1 cellular context compared by ENCODE assay signal in the genomic region with DNA sequence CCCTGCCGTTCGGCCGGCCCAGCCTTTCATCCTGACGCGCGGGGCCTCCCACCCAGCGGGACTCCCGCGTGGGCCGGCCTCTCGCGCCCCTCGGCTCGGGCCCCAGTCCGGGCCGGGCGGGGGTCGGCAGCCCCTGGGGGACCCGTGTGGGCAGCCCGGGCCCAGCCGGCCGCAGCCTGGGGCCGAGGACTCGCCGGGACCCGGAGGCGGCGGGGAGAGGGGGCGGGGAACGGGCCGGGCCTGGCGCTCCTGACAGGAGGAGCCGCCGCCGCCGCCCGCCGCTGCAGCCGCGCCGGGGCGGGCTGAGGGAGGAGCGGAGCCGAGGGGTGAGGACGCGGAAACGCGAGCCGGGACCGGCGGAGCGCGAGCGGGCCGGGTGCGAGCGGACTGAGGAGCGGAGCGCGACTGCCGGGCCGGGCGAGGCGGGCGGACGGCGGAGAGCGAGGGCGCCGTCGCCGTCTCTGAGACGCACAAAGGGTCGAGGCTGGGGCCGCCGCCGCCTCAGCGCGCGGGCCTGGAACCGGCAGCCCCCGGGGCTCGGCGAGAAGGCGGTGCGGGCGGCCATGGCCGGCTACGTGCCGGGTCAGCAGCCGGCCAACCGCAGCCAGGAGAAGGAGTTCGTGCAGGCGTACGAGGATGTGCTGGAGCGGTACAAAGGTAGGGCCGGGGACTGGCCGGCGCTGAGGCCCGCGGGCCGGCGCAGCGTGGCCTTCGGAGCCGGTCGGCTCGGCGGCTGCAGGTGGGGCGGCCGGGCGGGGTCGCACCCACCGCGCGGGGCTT.
TF ChIP-seq lines count a peak whose summit lies in the region.

No MANE protein-coding gene starts in this region.

TF ChIP-seq in HepG2, 621 proteins besides CTCF, POLR2A, EP300 and RAD21 (continued from another document and continues in another):
- TF ChIP-seq, protein P1, sequence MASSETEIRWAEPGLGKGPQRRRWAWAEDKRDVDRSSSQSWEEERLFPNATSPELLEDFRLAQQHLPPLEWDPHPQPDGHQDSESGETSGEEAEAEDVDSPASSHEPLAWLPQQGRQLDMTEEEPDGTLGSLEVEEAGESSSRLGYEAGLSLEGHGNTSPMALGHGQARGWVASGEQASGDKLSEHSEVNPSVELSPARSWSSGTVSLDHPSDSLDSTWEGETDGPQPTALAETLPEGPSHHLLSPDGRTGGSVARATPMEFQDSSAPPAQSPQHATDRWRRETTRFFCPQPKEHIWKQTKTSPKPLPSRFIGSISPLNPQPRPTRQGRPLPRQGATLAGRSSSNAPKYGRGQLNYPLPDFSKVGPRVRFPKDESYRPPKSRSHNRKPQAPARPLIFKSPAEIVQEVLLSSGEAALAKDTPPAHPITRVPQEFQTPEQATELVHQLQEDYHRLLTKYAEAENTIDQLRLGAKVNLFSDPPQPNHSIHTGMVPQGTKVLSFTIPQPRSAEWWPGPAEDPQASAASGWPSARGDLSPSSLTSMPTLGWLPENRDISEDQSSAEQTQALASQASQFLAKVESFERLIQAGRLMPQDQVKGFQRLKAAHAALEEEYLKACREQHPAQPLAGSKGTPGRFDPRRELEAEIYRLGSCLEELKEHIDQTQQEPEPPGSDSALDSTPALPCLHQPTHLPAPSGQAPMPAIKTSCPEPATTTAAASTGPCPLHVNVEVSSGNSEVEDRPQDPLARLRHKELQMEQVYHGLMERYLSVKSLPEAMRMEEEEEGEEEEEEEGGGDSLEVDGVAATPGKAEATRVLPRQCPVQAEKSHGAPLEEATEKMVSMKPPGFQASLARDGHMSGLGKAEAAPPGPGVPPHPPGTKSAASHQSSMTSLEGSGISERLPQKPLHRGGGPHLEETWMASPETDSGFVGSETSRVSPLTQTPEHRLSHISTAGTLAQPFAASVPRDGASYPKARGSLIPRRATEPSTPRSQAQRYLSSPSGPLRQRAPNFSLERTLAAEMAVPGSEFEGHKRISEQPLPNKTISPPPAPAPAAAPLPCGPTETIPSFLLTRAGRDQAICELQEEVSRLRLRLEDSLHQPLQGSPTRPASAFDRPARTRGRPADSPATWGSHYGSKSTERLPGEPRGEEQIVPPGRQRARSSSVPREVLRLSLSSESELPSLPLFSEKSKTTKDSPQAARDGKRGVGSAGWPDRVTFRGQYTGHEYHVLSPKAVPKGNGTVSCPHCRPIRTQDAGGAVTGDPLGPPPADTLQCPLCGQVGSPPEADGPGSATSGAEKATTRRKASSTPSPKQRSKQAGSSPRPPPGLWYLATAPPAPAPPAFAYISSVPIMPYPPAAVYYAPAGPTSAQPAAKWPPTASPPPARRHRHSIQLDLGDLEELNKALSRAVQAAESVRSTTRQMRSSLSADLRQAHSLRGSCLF (CRISPR knock-in tag; IDR thresholded peaks at IDR 0.05; ENCODE audit: borderline replicate concordance): no peak
- TF ChIP-seq TAF1 (CRISPR knock-in tag; IDR thresholded peaks at IDR 0.05) (0 out of 2 replicates have a peak, but pooled peaks have one; percentile 14), ZNF749 (CRISPR knock-in tag; IDR thresholded peaks at IDR 0.05; ENCODE audit: borderline replicate concordance) (no peak), MYC (CRISPR knock-in tag; IDR thresholded peaks at IDR 0.05; ENCODE audit: borderline replicate concordance) (peak; percentile 37; the same call in 1 of the 2 replicates), ZBTB7A (CRISPR knock-in tag; IDR thresholded peaks at IDR 0.05) (no peak), GATAD1 (CRISPR knock-in tag; IDR thresholded peaks at IDR 0.05) (no peak), GZF1 (CRISPR knock-in tag; IDR thresholded peaks at IDR 0.05) (no peak), U2AF2 (IDR thresholded peaks at IDR 0.05; ENCODE audit: low read depth, low read length) (no peak), ZNF263 (CRISPR knock-in tag; IDR thresholded peaks at IDR 0.05) (peak; percentile 67; the same call in 1 of the 2 replicates), ATF7-NPFF (CRISPR knock-in tag; IDR thresholded peaks at IDR 0.05; ENCODE audit: low read depth) (peak; percentile 77), ZNF607 (CRISPR knock-in tag; IDR thresholded peaks at IDR 0.05; ENCODE audit: borderline replicate concordance) (no peak), HNRNPL (IDR thresholded peaks at IDR 0.05; ENCODE audit: low read depth, low read length) (no peak), SRF (IDR thresholded peaks at IDR 0.05; ENCODE audit: low read depth, low read length) (no peak), NCOA5 (CRISPR knock-in tag; IDR thresholded peaks at IDR 0.05) (no peak), ZFX (CRISPR knock-in tag; IDR thresholded peaks at IDR 0.05; ENCODE audit: low read depth) (peak; percentile 57; the same call in 1 of the 2 replicates), ZNF589 (CRISPR knock-in tag; conservative IDR thresholded peaks at IDR 0.05) (no peak), HES4 (CRISPR knock-in tag; IDR thresholded peaks at IDR 0.05; ENCODE audit: borderline replicate concordance) (no peak; the same call in 1 of the 2 replicates), ZNF329 (CRISPR knock-in tag; IDR thresholded peaks at IDR 0.05; ENCODE audit: low read depth) (peak; percentile 36; the same call in 1 of the 2 replicates), ZNF563 (CRISPR knock-in tag; IDR thresholded peaks at IDR 0.05) (peak; percentile 69), ZNF207 (IDR thresholded peaks at IDR 0.05; ENCODE audit: borderline replicate concordance) (no peak), ZNF124 (CRISPR knock-in tag; IDR thresholded peaks at IDR 0.05) (no peak), ZNF777 (CRISPR knock-in tag; IDR thresholded peaks at IDR 0.05) (peak; percentile 50; the same call in 1 of the 2 replicates), PTBP1 (IDR thresholded peaks at IDR 0.05; ENCODE audit: low read depth, low read length, poor library complexity, severe bottlenecking) (no peak), ZNF773 (CRISPR knock-in tag; IDR thresholded peaks at IDR 0.05; ENCODE audit: borderline replicate concordance) (peak; percentile 25; the same call in 1 of the 2 replicates), HMG20A (CRISPR knock-in tag; IDR thresholded peaks at IDR 0.05; ENCODE audit: borderline replicate concordance) (no peak), CREB1 (IDR thresholded peaks at IDR 0.05) (no peak), CREB1 (CRISPR knock-in tag; IDR thresholded peaks at IDR 0.05) (no peak), PRPF4 (IDR thresholded peaks at IDR 0.05; ENCODE audit: low read depth, low read length, poor library complexity, severe bottlenecking) (no peak), GATA4 (IDR thresholded peaks at IDR 0.05; ENCODE audit: borderline replicate concordance, low read depth) (no peak), ZNF441 (CRISPR knock-in tag; IDR thresholded peaks at IDR 0.05; ENCODE audit: borderline replicate concordance) (peak; percentile 18; the same call in 1 of the 2 replicates), ZNF782 (CRISPR knock-in tag; IDR thresholded peaks at IDR 0.05; ENCODE audit: borderline replicate concordance) (no peak), ASH2L (IDR thresholded peaks at IDR 0.05; ENCODE audit: insufficient read length, low read depth, low read length) (peak; percentile 64), KDM4B (CRISPR knock-in tag; IDR thresholded peaks at IDR 0.05) (no peak), SALL2 (CRISPR knock-in tag; IDR thresholded peaks at IDR 0.05) (peak; percentile 70), SKI (IDR thresholded peaks at IDR 0.05; ENCODE audit: partially characterized antibody) (peak; percentile 25), SAP130 (CRISPR knock-in tag; IDR thresholded peaks at IDR 0.05; ENCODE audit: low read depth) (peak; percentile 47; the same call in 1 of the 2 replicates)
- TF ChIP-seq, protein P2, sequence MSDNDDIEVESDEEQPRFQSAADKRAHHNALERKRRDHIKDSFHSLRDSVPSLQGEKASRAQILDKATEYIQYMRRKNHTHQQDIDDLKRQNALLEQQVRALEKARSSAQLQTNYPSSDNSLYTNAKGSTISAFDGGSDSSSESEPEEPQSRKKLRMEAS (IDR thresholded peaks at IDR 0.05): peak; percentile 58; the same call in 1 of the 2 replicates
- TF ChIP-seq, protein P3, sequence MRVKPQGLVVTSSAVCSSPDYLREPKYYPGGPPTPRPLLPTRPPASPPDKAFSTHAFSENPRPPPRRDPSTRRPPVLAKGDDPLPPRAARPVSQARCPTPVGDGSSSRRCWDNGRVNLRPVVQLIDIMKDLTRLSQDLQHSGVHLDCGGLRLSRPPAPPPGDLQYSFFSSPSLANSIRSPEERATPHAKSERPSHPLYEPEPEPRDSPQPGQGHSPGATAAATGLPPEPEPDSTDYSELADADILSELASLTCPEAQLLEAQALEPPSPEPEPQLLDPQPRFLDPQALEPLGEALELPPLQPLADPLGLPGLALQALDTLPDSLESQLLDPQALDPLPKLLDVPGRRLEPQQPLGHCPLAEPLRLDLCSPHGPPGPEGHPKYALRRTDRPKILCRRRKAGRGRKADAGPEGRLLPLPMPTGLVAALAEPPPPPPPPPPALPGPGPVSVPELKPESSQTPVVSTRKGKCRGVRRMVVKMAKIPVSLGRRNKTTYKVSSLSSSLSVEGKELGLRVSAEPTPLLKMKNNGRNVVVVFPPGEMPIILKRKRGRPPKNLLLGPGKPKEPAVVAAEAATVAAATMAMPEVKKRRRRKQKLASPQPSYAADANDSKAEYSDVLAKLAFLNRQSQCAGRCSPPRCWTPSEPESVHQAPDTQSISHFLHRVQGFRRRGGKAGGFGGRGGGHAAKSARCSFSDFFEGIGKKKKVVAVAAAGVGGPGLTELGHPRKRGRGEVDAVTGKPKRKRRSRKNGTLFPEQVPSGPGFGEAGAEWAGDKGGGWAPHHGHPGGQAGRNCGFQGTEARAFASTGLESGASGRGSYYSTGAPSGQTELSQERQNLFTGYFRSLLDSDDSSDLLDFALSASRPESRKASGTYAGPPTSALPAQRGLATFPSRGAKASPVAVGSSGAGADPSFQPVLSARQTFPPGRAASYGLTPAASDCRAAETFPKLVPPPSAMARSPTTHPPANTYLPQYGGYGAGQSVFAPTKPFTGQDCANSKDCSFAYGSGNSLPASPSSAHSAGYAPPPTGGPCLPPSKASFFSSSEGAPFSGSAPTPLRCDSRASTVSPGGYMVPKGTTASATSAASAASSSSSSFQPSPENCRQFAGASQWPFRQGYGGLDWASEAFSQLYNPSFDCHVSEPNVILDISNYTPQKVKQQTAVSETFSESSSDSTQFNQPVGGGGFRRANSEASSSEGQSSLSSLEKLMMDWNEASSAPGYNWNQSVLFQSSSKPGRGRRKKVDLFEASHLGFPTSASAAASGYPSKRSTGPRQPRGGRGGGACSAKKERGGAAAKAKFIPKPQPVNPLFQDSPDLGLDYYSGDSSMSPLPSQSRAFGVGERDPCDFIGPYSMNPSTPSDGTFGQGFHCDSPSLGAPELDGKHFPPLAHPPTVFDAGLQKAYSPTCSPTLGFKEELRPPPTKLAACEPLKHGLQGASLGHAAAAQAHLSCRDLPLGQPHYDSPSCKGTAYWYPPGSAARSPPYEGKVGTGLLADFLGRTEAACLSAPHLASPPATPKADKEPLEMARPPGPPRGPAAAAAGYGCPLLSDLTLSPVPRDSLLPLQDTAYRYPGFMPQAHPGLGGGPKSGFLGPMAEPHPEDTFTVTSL (CRISPR knock-in tag; IDR thresholded peaks at IDR 0.05; ENCODE audit: borderline replicate concordance): no peak
- TF ChIP-seq, protein P4, sequence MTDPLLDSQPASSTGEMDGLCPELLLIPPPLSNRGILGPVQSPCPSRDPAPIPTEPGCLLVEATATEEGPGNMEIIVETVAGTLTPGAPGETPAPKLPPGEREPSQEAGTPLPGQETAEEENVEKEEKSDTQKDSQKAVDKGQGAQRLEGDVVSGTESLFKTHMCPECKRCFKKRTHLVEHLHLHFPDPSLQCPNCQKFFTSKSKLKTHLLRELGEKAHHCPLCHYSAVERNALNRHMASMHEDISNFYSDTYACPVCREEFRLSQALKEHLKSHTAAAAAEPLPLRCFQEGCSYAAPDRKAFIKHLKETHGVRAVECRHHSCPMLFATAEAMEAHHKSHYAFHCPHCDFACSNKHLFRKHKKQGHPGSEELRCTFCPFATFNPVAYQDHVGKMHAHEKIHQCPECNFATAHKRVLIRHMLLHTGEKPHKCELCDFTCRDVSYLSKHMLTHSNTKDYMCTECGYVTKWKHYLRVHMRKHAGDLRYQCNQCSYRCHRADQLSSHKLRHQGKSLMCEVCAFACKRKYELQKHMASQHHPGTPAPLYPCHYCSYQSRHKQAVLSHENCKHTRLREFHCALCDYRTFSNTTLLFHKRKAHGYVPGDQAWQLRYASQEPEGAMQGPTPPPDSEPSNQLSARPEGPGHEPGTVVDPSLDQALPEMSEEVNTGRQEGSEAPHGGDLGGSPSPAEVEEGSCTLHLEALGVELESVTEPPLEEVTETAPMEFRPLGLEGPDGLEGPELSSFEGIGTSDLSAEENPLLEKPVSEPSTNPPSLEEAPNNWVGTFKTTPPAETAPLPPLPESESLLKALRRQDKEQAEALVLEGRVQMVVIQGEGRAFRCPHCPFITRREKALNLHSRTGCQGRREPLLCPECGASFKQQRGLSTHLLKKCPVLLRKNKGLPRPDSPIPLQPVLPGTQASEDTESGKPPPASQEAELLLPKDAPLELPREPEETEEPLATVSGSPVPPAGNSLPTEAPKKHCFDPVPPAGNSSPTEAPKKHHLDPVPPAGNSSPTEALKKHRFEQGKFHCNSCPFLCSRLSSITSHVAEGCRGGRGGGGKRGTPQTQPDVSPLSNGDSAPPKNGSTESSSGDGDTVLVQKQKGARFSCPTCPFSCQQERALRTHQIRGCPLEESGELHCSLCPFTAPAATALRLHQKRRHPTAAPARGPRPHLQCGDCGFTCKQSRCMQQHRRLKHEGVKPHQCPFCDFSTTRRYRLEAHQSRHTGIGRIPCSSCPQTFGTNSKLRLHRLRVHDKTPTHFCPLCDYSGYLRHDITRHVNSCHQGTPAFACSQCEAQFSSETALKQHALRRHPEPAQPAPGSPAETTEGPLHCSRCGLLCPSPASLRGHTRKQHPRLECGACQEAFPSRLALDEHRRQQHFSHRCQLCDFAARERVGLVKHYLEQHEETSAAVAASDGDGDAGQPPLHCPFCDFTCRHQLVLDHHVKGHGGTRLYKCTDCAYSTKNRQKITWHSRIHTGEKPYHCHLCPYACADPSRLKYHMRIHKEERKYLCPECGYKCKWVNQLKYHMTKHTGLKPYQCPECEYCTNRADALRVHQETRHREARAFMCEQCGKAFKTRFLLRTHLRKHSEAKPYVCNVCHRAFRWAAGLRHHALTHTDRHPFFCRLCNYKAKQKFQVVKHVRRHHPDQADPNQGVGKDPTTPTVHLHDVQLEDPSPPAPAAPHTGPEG (CRISPR knock-in tag; IDR thresholded peaks at IDR 0.05): peak; percentile 62; the same call in 1 of the 2 replicates
- TF ChIP-seq, protein P5, sequence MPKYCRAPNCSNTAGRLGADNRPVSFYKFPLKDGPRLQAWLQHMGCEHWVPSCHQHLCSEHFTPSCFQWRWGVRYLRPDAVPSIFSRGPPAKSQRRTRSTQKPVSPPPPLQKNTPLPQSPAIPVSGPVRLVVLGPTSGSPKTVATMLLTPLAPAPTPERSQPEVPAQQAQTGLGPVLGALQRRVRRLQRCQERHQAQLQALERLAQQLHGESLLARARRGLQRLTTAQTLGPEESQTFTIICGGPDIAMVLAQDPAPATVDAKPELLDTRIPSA (CRISPR knock-in tag; IDR thresholded peaks at IDR 0.05; ENCODE audit: borderline replicate concordance): no peak
- TF ChIP-seq, protein P6, sequence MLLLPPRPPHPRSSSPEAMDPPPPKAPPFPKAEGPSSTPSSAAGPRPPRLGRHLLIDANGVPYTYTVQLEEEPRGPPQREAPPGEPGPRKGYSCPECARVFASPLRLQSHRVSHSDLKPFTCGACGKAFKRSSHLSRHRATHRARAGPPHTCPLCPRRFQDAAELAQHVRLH (CRISPR knock-in tag; IDR thresholded peaks at IDR 0.05; ENCODE audit: borderline replicate concordance, low read depth): no peak
- TF ChIP-seq, protein P7, sequence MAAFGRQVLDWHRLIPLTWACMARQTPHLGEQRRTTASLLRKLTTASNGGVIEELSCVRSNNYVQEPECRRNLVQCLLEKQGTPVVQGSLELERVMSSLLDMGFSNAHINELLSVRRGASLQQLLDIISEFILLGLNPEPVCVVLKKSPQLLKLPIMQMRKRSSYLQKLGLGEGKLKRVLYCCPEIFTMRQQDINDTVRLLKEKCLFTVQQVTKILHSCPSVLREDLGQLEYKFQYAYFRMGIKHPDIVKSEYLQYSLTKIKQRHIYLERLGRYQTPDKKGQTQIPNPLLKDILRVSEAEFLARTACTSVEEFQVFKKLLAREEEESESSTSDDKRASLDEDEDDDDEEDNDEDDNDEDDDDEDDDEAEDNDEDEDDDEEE (CRISPR knock-in tag; IDR thresholded peaks at IDR 0.05): no peak
